In genomic region chr1:1779691-1780597, GRCh38 we compare ENCODE assay signal across 1 cellular context.
TF ChIP-seq lines count a peak whose summit lies in the region.

No MANE protein-coding gene starts in this region.

TF ChIP-seq in K562, 482 proteins besides CTCF, POLR2A, EP300 and RAD21 (continued from another document):
- TF ChIP-seq, protein P1, sequence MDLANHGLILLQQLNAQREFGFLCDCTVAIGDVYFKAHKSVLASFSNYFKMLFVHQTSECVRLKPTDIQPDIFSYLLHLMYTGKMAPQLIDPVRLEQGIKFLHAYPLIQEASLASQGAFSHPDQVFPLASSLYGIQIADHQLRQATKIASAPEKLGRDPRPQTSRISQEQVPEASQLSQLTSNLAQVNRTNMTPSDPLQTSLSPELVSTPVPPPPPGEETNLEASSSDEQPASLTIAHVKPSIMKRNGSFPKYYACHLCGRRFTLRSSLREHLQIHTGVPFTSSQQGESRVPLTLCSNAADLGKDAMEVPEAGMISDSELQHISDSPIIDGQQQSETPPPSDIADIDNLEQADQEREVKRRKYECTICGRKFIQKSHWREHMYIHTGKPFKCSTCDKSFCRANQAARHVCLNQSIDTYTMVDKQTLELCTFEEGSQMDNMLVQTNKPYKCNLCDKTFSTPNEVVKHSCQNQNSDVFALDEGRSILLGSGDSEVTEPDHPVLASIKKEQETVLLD (IDR thresholded peaks at IDR 0.05), result peak; percentile 41; the same call in 1 of the 2 replicates
- 0 out of 2 replicates have a peak, but pooled peaks have one; percentile 19 for TF ChIP-seq BHLHE40 (IDR thresholded peaks at IDR 0.05; ENCODE audit: low read length)
- peak; percentile 62 to 64 for TF ChIP-seq NRF1 (conservative IDR thresholded peaks at IDR 0.05 in 1 of 2, IDR thresholded peaks at IDR 0.05 in 1 of 2)
- TF ChIP-seq ARID2 (IDR thresholded peaks at IDR 0.05), result no peak
- 0 out of 4 replicates have a peak, but pooled peaks of 1 of the 2 experiments have one; percentile 22 for TF ChIP-seq MAZ (CRISPR knock-in tag; conservative IDR thresholded peaks at IDR 0.05 in 1 of 2, IDR thresholded peaks at IDR 0.05 in 1 of 2)
- 0 out of 2 replicates have a peak, but pooled peaks have one; percentile 6 for TF ChIP-seq ZNF23 (CRISPR knock-in tag; IDR thresholded peaks at IDR 0.05)
- no peak for TF ChIP-seq THRB (CRISPR knock-in tag; conservative IDR thresholded peaks at IDR 0.05)
- no peak for TF ChIP-seq BRD9 (IDR thresholded peaks at IDR 0.05; ENCODE audit: low read depth, partially characterized antibody)
- TF ChIP-seq MEIS2 (IDR thresholded peaks at IDR 0.05; ENCODE audit: partially characterized antibody), result peak; percentile 54
